22 cellular contexts compared by ENCODE assay signal in genomic region chr12:64724201-64724745, GRCh38. TPM values are rescaled to one million over a fixed set of nuclear protein-coding genes. Genes with fewer than 3 reads are reported as not detected.
DNase-seq lines count a peak whose midpoint lies in the region; TF ChIP-seq lines count a peak whose summit lies in the region.
"Had no signal": no experiment of that assay in that cellular context is flagged by ENCODE, and none has a peak within 500 bp of the region (broad histone marks: within the 10 kb centered on the region; RNA-seq: fewer than 3 reads in every experiment).

No MANE protein-coding gene starts in this region.

- H3K27ac ChIP-seq in RWPE1 (peak overlapping the region; percentile 27; the same call in 1 of the 2 replicates), neutrophil (peak overlapping the region; percentile 45), ascending aorta (no peak overlapping the region)
- H3K27ac ChIP-seq: A549; BLaER1 treated with 17β-estradiol and CSF1 and Interleukin-3, amounts not matched to agents 10 nM and 100 nM; SJCRH30 had no signal

- H3K4me1 ChIP-seq in neutrophil (ENCODE audit: control insufficient read depth in 1 of 2, insufficient read depth in 1 of 2, low read depth in 1 of 2, low read length in 1 of 2) (peaks cover 4 to 9% of the 10 kb centered on the region in 2 experiments), ascending aorta (no peaks in the 10 kb centered on the region)
- H3K4me1 ChIP-seq: A549, SJCRH30 had no signal

- H3K27me3 ChIP-seq in neutrophil (no peaks in the 10 kb centered on the region), ascending aorta (no peaks in the 10 kb centered on the region)
- H3K27me3 ChIP-seq: BLaER1 treated with 17β-estradiol and CSF1 and Interleukin-3, amounts not matched to agents 10 nM and 100 nM; MG63; SJCRH30 had no signal

- POLR2A ChIA-PET in RWPE1 (lab: Yijun Ruan, JAX; ENCODE audit: low non-redundant PET) = no interaction called here

- CTCF ChIA-PET in RWPE1 (lab: Yijun Ruan, JAX) = interaction anchor here (1.2 kb wide), 1 partner anchor 17 kb away, joined by 4 read pairs; no protein-coding TSS in a partner anchor

- TF ChIP-seq CTCF in RWPE1 (conservative IDR thresholded peaks at IDR 0.05; ENCODE audit: low read depth) (no peak), epithelial cell of esophagus (IDR thresholded peaks at IDR 0.05; ENCODE audit: insufficient read depth, low read depth, low read length, missing control alignments) (no peak), neutrophil (IDR thresholded peaks at IDR 0.05) (no peak), GM13977 (IDR thresholded peaks at IDR 0.05; ENCODE audit: extremely low read depth, insufficient read depth, missing control alignments) (no peak), ascending aorta (IDR thresholded peaks at IDR 0.05) (no peak)

- H3K4me3 ChIP-seq in epithelial cell of esophagus (ENCODE audit: low read length) (no peak overlapping the region), neutrophil (ENCODE audit: low read depth in 1 of 2, low read length in 1 of 2) (no peak overlapping the region), ascending aorta (no peak overlapping the region)
- H3K4me3 ChIP-seq: A549; BLaER1 treated with 17β-estradiol and CSF1 and Interleukin-3, amounts not matched to agents 10 nM and 100 nM; MG63; SJCRH30 had no signal

- H3K9me3 ChIP-seq in neutrophil (no peaks in the 10 kb centered on the region), ascending aorta (no peaks in the 10 kb centered on the region)
- H3K9me3 ChIP-seq: A549; BLaER1 treated with 17β-estradiol and CSF1 and Interleukin-3, amounts not matched to agents 10 nM and 100 nM; MG63; SJCRH30 had no signal

- H3K36me3 ChIP-seq in neutrophil (peaks cover 69% of the 10 kb centered on the region), ascending aorta (peaks cover 29 to 63% of the 10 kb centered on the region in 2 donors)

- DNase-seq in RWPE1 (ENCODE audit: low spot score) (no peak), amniotic epithelial cell (ENCODE audit: low read depth) (peak; percentile 81), epithelial cell of esophagus (ENCODE audit: low read depth) (peak; percentile 55), GM13977 (ENCODE audit: low spot score) (no peak), ascending aorta (ENCODE audit: low spot score in 2 of 2) (no peak), NCI-H510A (lab: John Stamatoyannopoulos, UW) (no peak)
- DNase-seq: AML-193; CD4-positive, alpha-beta T cell; GOT3; HCEC 1CT; KBM-7; MG63; NCI-H1105 treated with DMSO at 0.1 percent for 48 hours; NCI-H146; NCI-H1930; NCI-H2107; NCI-H524 treated with DMSO at 0.1 percent for 48 hours; NCI-H774; SJCRH30 had no signal

- in situ Hi-C loops in GM13977 (cut with MboI; ENCODE audit: low pct_unique_long_range_greater_than_20kb, low sequenced_read_pairs, unreplicated experiment) = no loop called here

- intact Hi-C loops in ascending aorta (cut with DNase I) = no loop called here

RNA-seq across cellular contexts. Expression of gene GNS, which starts 34.9 kb away (rescaled TPM):
- total RNA-seq in ascending aorta = 105 TPM

Comparison
In these comparisons a context has a peak if more than half of its experiments do, and no peak if none do; other contexts are left out.
1. DNase-seq: peak in amniotic epithelial cell (single experiment) and epithelial cell of esophagus (single experiment); none in RWPE1 (single experiment), GM13977 (single experiment), ascending aorta (0 of 2) and NCI-H510A (single experiment).
2. H3K27ac ChIP-seq: peak in RWPE1 (single experiment) and neutrophil (single experiment); none in ascending aorta (0 of 2).